ENCODE assay signal across 8 cellular contexts in genomic region chr1:10210841-10211804, GRCh38. TPM values are rescaled to one million over a fixed set of nuclear protein-coding genes. Genes with fewer than 3 reads are reported as not detected.
DNase-seq lines count a peak whose midpoint lies in the region; ATAC-seq and TF ChIP-seq lines count a peak whose summit lies in the region.

No MANE protein-coding gene starts in this region.

- H3K4me1 ChIP-seq in HCT116 (ENCODE audit: control insufficient read depth in 1 of 2, insufficient read depth in 2 of 2, low read length in 2 of 2) = peaks cover 11 to 27% of the 10 kb centered on the region in 2 experiments
- peaks cover 5 to 14% of the 10 kb centered on the region in 2 donors for H3K4me1 ChIP-seq in lung (ENCODE audit: control insufficient read depth in 2 of 2, insufficient read depth in 2 of 2, low read length in 2 of 2)

- POLR2A ChIA-PET in HCT116 (lab: Charles Lee) = interaction anchor here (1.0 to 1.8 kb wide), 3 partner anchors 10 to 127 kb away, joined by 3 to 4 read pairs (median 3); no protein-coding TSS in a partner anchor

- RAD21 ChIA-PET in HCT116 (lab: Charles Lee; ENCODE audit: low non-redundant PET in 1 of 2, low total read pairs in 2 of 2, uncharacterized antibody in 2 of 2, unreplicated experiment in 2 of 2) = interaction anchor here in 1 of 2 experiments (1.0 kb wide), 1 partner anchor 127 kb away, joined by 3 read pairs; no protein-coding TSS in a partner anchor

- peak overlapping the region; percentile 74 for H3K27ac ChIP-seq in HCT116 (ENCODE audit: low read depth, low read length)
- peak overlapping the region; percentile 96 to 99 for H3K27ac ChIP-seq in lung (ENCODE audit: low read depth in 1 of 2, low read length in 1 of 2)

- peak overlapping the region; percentile 93 to 99 for H3K4me3 ChIP-seq in HCT116 (replicated peaks in 1 of 2; ENCODE audit: low read depth in 1 of 2, low read length in 2 of 2)
- peak overlapping the region; percentile 88 for H3K4me3 ChIP-seq in lung

- peak; percentile 16 for ATAC-seq in HCT116
- peak; percentile 42 for ATAC-seq in lung (ENCODE audit: insufficient read depth, low FRiP score)

- peak overlapping the region; percentile 98 for H3K4me3 Mint-ChIP-seq in endothelial cell (ENCODE audit: unreplicated experiment)

- H3K9ac ChIP-seq in HCT116 (ENCODE audit: low read length) = peak overlapping the region; percentile 97

- intact Hi-C loops in HCT116 (cut with micrococcal nuclease) = loop anchor here (10.0 kb wide), 1 partner anchor 124 kb away; no protein-coding TSS in a partner anchor

- peaks cover 37% of the 10 kb centered on the region for H3K4me1 Mint-ChIP-seq in endothelial cell (ENCODE audit: unreplicated experiment)

- peaks cover 4% of the 10 kb centered on the region for H4K20me1 ChIP-seq in HCT116 (ENCODE audit: insufficient read depth)

- BruUV-seq in HCT116 (replicated peaks; lab: Mats Ljungman, UMichigan) = TSS peak; percentile 61

- peaks cover 5% of the 10 kb centered on the region for H3K27me3 Mint-ChIP-seq in endothelial cell (ENCODE audit: unreplicated experiment)

- CTCF ChIA-PET in HCT116 (lab: Charles Lee) = interaction anchor here (0.6 to 2.1 kb wide), 16 partner anchors 8 to 826 kb away, joined by 3 to 27 read pairs (median 5); no protein-coding TSS in a partner anchor

- TF ChIP-seq RAD21 in HCT116 (IDR thresholded peaks at IDR 0.05; ENCODE audit: low read depth) = no peak

- TF ChIP-seq CTCF in HCT116 (IDR thresholded peaks at IDR 0.05 in 2 of 3, conservative IDR thresholded peaks at IDR 0.05 in 1 of 3; ENCODE audit: borderline replicate concordance in 1 of 3, insufficient read depth in 1 of 3, low read depth in 2 of 3, low read length in 2 of 3) = no peak
- no peak for TF ChIP-seq CTCF in endothelial cell (IDR thresholded peaks at IDR 0.05; ENCODE audit: unreplicated experiment)
- TF ChIP-seq CTCF in lung (IDR thresholded peaks at IDR 0.05; ENCODE audit: control extremely low read depth, extremely low read depth) = no peak

- no peaks in the 10 kb centered on the region for H3K27me3 ChIP-seq in HCT116 (ENCODE audit: insufficient read depth, low read length)
- no peaks in the 10 kb centered on the region for H3K27me3 ChIP-seq in lung (ENCODE audit: control insufficient read depth, insufficient read depth)

- H3K36me3 Mint-ChIP-seq in endothelial cell (ENCODE audit: low read depth, unreplicated experiment) = peaks cover 6% of the 10 kb centered on the region

- TF ChIP-seq POLR2A in HCT116 (IDR thresholded peaks at IDR 0.05; ENCODE audit: borderline replicate concordance, extremely low read depth, insufficient read depth, insufficient read length) = no peak

- H3K36me3 ChIP-seq in HCT116 (ENCODE audit: control insufficient read depth in 1 of 2, insufficient read depth in 2 of 2, low read length in 2 of 2) (no peaks in the 10 kb centered on the region), lung (ENCODE audit: control insufficient read depth in 2 of 2, insufficient read depth in 2 of 2, low read length in 2 of 2) (no peaks in the 10 kb centered on the region)

- H3K9me3 ChIP-seq in HCT116 (ENCODE audit: control insufficient read depth in 1 of 2, insufficient read depth in 1 of 2, low read depth in 1 of 2, low read length in 2 of 2) (no peaks in the 10 kb centered on the region), lung (ENCODE audit: control insufficient read depth in 2 of 2, insufficient read depth in 1 of 2, low read length in 1 of 2) (no peaks in the 10 kb centered on the region)

- no peaks in the 10 kb centered on the region for H3K9me2 ChIP-seq in HCT116 (ENCODE audit: insufficient read depth)

- peak overlapping the region; percentile 97 for H3K27ac Mint-ChIP-seq in endothelial cell (ENCODE audit: unreplicated experiment)

- no peaks in the 10 kb centered on the region for H3K9me3 Mint-ChIP-seq in endothelial cell (ENCODE audit: unreplicated experiment)

- peaks cover 46% of the 10 kb centered on the region for H3K79me2 ChIP-seq in HCT116 (ENCODE audit: insufficient read depth, low read length)

- peak overlapping the region; percentile 96 for H3K4me2 ChIP-seq in HCT116 (ENCODE audit: low read length)

- no peak overlapping the region for H2AFZ ChIP-seq in HCT116 (ENCODE audit: low read depth, low read length, poor library complexity, severe bottlenecking)

- 2% methylated on average over 42 to 68 of the region's 69 CpGs for WGBS in lung, 2 donors

- peak; percentile 95 for DNase-seq in EL
- DNase-seq in HCT116 (ENCODE audit: low read depth, low spot score) = peak; percentile 61
- DNase-seq in NCI-H2029 (lab: John Stamatoyannopoulos, UW) = peak; percentile 37
- peak; percentile 40 to 57 for DNase-seq in activated CD4-positive, alpha-beta T cell treated with anti-CD3 and anti-CD28 coated beads, Interleukin-2, amount 50 U/mL, for 48 hours
- DNase-seq in endothelial cell (ENCODE audit: low spot score) = peak; percentile 54
- DNase-seq in lung (ENCODE audit: low spot score) = peak; percentile 90
- DNase-seq in stimulated activated naive CD4-positive, alpha-beta T cell treated with Interleukin-2 at 50 U/mL for 16 hours (lab: John Stamatoyannopoulos, UW) = peak; percentile 17
- no peak for DNase-seq in SIG-M5 treated with dmso at 0.1 percent for 504 hours (lab: John Stamatoyannopoulos, UW; ENCODE audit: unreplicated experiment)

TF ChIP-seq in HCT116, 20 proteins besides CTCF, POLR2A, EP300 and RAD21:
- peak; percentile 65 for TF ChIP-seq MAX (IDR thresholded peaks at IDR 0.05)
- no peak for TF ChIP-seq ELF1 (IDR thresholded peaks at IDR 0.05; ENCODE audit: borderline replicate concordance, low read depth)
- TF ChIP-seq ZFX (IDR thresholded peaks at IDR 0.05) = peak; percentile 66
- no peak for TF ChIP-seq FOSL1 (IDR thresholded peaks at IDR 0.05; ENCODE audit: low read depth)
- peak; percentile 28; the same call in 1 of the 2 replicates for TF ChIP-seq POLR2AphosphoS5 (IDR thresholded peaks at IDR 0.05; ENCODE audit: low read depth, low read length)
- TF ChIP-seq ZNF274 (IDR thresholded peaks at IDR 0.05; ENCODE audit: low read depth, low read length) = no peak
- TF ChIP-seq CBX3 (IDR thresholded peaks at IDR 0.05; ENCODE audit: low read depth) = 0 out of 2 replicates have a peak, but pooled peaks have one; percentile 41
- TF ChIP-seq YY1 (IDR thresholded peaks at IDR 0.05; ENCODE audit: extremely low read depth, insufficient replicate concordance, low read depth, low read length) = peak; percentile 84
TF ChIP-seq in HCT116: peak in this region for 5.

RNA-seq across cellular contexts. Expression of gene KIF1B, which starts 0.8 kb away (rescaled TPM):
- total RNA-seq in HCT116 (2021; ENCODE audit: unreplicated experiment) (28.1 TPM), endothelial cell (ENCODE audit: unreplicated experiment) (111 TPM), lung (10 to 100 TPM; 39.1 to 64.0 TPM)
- polyA plus RNA-seq in HCT116 (2012) = 10.5 and 11.9 TPM in 2 replicates
- polyA plus RNA-seq in lung = 1 to 10 TPM; 9.7 to 9.8 TPM
